In genomic region chr12:132393991-132394949, GRCh38 we compare ENCODE assay signal across 14 cellular contexts.
A peak's percentile ranks its signal among the peaks of the same experiment; 100 is the strongest.
DNase-seq lines count a peak whose midpoint lies in the region; ATAC-seq and TF ChIP-seq lines count a peak whose summit lies in the region.
"Had no signal": no experiment of that assay in that cellular context is flagged by ENCODE, and none has a peak within 500 bp of the region (broad histone marks: within the 10 kb centered on the region; RNA-seq: fewer than 3 reads in every experiment).

No MANE protein-coding gene starts in this region.

- ATAC-seq in PC-3 (peak; percentile 51), esophagus mucosa (peak; percentile 28), HG03439 (IDR thresholded peaks at IDR 0.05; ENCODE audit: unreplicated experiment) (no peak)

- peak; percentile 58 for DNase-seq in activated CD4-positive, alpha-beta T cell treated with anti-CD3 and anti-CD28 coated beads for 48 hours
- no peak for DNase-seq in activated CD4-positive, alpha-beta T cell treated with anti-CD3 and anti-CD28 coated beads, Interleukin-2, amount 50 U/mL, for 4 hours
- peak; percentile 39 for DNase-seq in PC-3
- DNase-seq in stimulated activated CD8-positive, alpha-beta memory T cell treated with anti-CD3 and anti-CD28 coated beads, Interleukin-12 subunit alpha, Interleukin-12 subunit beta, amount 100 ng/mL, for 4 hours (ENCODE audit: low read depth): peak; percentile 11
- DNase-seq in DMS 273 treated with DMSO at 0.1 percent for 48 hours (lab: John Stamatoyannopoulos, UW): no peak
- no peak for DNase-seq in SIG-M5 (lab: John Stamatoyannopoulos, UW)
- DNase-seq: dermis blood vessel endothelial cell, DMS79 treated with DMSO at 0.1 percent for 48 hours, foreskin fibroblast, NCI-H1092, NCI-H524 treated with DMSO at 0.1 percent for 48 hours had no signal

- H3K9me3 ChIP-seq in PC-3 (ENCODE audit: low read length): no peaks in the 10 kb centered on the region

- no peaks in the 10 kb centered on the region for H3K79me2 ChIP-seq in PC-3 (ENCODE audit: low read length)

- TF ChIP-seq CTCF in PC-3 (conservative IDR thresholded peaks at IDR 0.05; ENCODE audit: low read depth, low read length): no peak

- CTCF ChIA-PET in PC-3 (lab: Charles Lee): no interaction called here

- POLR2A ChIA-PET in PC-3 (lab: Charles Lee; ENCODE audit: unreplicated experiment): no interaction called here

- BruUV-seq in PC-3 (replicated peaks; lab: Mats Ljungman, UMichigan): no TSS peak

- H3K36me3 ChIP-seq in PC-3 (ENCODE audit: low read depth, low read length): no peaks in the 10 kb centered on the region

- H3K27me3 ChIP-seq in PC-3 (ENCODE audit: low read length): peaks cover 52% of the 10 kb centered on the region

- peaks cover 11% of the 10 kb centered on the region for H3K4me1 ChIP-seq in PC-3 (ENCODE audit: insufficient read depth, low read length)

- peak overlapping the region; percentile 29; the same call in 1 of the 2 replicates for H3K4me3 ChIP-seq in PC-3 (ENCODE audit: low read length)

- no peaks in the 10 kb centered on the region for H3K9me2 ChIP-seq in PC-3 (replicated peaks; ENCODE audit: low read length)

- no peaks in the 10 kb centered on the region for H4K20me1 ChIP-seq in PC-3 (ENCODE audit: low read length)

- H3K9ac ChIP-seq in PC-3 (ENCODE audit: low read length): no peak overlapping the region

- H3K27ac ChIP-seq in PC-3 (ENCODE audit: low read length): no peak overlapping the region
- H3K27ac ChIP-seq: HL-60 had no signal

- intact Hi-C loops in PC-3 (cut with micrococcal nuclease): loop anchor here (10.0 kb wide), 1 partner anchor 109 kb away; no protein-coding TSS in a partner anchor

- H3K4me2 ChIP-seq in PC-3 (ENCODE audit: low read length): peak overlapping the region; percentile 70

- peak overlapping the region; percentile 42; the same call in 1 of the 2 replicates for H2AFZ ChIP-seq in PC-3 (ENCODE audit: low read length)

- H3F3A ChIP-seq in PC-3 (ENCODE audit: low read length, unreplicated experiment): no peaks in the 10 kb centered on the region

Comparison
In these comparisons a context has a peak if more than half of its experiments do, and no peak if none do; other contexts are left out.
1. DNase-seq: peak in activated CD4-positive, alpha-beta T cell treated with anti-CD3 and anti-CD28 coated beads for 48 hours (single experiment), PC-3 (single experiment) and stimulated activated CD8-positive, alpha-beta memory T cell treated with anti-CD3 and anti-CD28 coated beads, Interleukin-12 subunit alpha, Interleukin-12 subunit beta, amount 100 ng/mL, for 4 hours (single experiment); none in activated CD4-positive, alpha-beta T cell treated with anti-CD3 and anti-CD28 coated beads, Interleukin-2, amount 50 U/mL, for 4 hours (0 of 2), DMS 273 treated with DMSO at 0.1 percent for 48 hours (single experiment) and SIG-M5 (single experiment).